In the genomic region with DNA sequence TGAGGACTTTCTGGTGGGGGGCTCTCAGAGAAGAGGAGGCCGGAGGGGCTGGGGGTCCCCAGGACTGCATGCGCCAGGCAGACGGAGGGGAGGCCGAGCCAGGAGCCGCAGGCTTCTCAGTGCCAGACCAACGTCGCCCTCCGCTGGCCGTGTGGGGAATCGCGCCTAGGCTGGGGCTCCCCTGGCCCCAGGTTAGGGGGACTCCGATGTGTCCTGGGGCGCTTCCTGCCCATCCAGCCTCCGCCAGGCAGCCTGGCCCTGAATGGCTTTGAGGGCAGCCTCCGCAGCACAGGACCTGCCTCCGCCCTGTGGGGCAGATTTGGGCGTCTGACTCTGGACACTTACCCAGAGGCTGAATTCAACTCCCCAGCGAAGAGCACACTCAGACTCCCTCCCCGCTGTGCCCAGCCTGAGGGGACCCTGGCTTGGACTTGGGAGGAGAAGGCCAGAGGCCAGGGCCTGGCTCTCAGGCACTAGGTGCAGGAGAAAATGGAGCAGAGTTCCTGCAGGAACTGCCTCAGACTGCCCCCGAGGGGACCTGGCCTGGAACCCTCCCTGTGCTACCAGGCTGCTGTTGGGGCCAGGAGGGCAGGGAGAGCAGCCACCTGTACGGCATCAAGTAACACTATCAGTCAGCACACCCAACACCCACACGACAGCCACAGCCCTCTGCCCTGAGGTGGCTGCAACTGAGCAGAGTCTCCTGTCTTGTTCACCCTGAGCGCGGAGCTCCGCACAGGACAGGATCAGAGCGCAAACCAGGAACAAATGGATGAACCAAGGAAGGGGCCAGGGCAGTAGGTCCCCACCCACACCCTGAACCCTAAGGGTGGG, we compare ENCODE assay signal across 10 cellular contexts. TPM values are rescaled to one million over a fixed set of nuclear protein-coding genes. Genes with fewer than 3 reads are reported as not detected.
DNase-seq lines count a peak whose midpoint lies in the region; ATAC-seq and TF ChIP-seq lines count a peak whose summit lies in the region.
"Had no signal": no experiment of that assay in that cellular context is flagged by ENCODE, and none has a peak within 500 bp of the region (broad histone marks: within the 10 kb centered on the region; RNA-seq: fewer than 3 reads in every experiment).

No MANE protein-coding gene starts in this region.

- H3K27me3 Mint-ChIP-seq in activated T-cell treated with anti-CD3 and anti-CD28 coated beads, Interleukin-2, amount 50 U/mL, for 24 hours: peaks cover 32% of the 10 kb centered on the region

- peak in 5 of 11 experiments; percentile 26 to 38 (median 31) for TF ChIP-seq CTCF in spleen (IDR thresholded peaks at IDR 0.05 in 8 of 11, conservative IDR thresholded peaks at IDR 0.05 in 3 of 11)

- DNase-seq in activated T-cell treated with anti-CD3 and anti-CD28 coated beads, Interleukin-2, amount 50 U/mL, for 24 hours: peak; percentile 37
- DNase-seq in activated T-cell treated with anti-CD3 and anti-CD28 coated beads, Interleukin-2, amount 50 U/mL, for 1 hour: no peak
- DNase-seq in NAMALWA (ENCODE audit: low spot score) (peak; percentile 44), dermis blood vessel endothelial cell (peak; percentile 36), spleen (peak; percentile 61), caudate nucleus (lab: John Stamatoyannopoulos, UW) (no peak)

- H3K36me3 ChIP-seq in spleen: no peaks in the 10 kb centered on the region

- H3K9me3 Mint-ChIP-seq in activated T-cell treated with anti-CD3 and anti-CD28 coated beads, Interleukin-2, amount 50 U/mL, for 24 hours: no peaks in the 10 kb centered on the region

- no peaks in the 10 kb centered on the region for H3K36me3 Mint-ChIP-seq in activated T-cell treated with anti-CD3 and anti-CD28 coated beads, Interleukin-2, amount 50 U/mL, for 24 hours (ENCODE audit: low read depth)

- ATAC-seq in GM18858 (IDR thresholded peaks at IDR 0.05; ENCODE audit: unreplicated experiment) (no peak), GM21717 (IDR thresholded peaks at IDR 0.05; ENCODE audit: unreplicated experiment) (no peak)

- H3K27ac Mint-ChIP-seq in activated T-cell treated with anti-CD3 and anti-CD28 coated beads, Interleukin-2, amount 50 U/mL, for 24 hours: no peak overlapping the region

- no peak overlapping the region for H3K4me3 Mint-ChIP-seq in activated T-cell treated with anti-CD3 and anti-CD28 coated beads, Interleukin-2, amount 50 U/mL, for 24 hours

- no peak for TF ChIP-seq POLR2A in spleen (IDR thresholded peaks at IDR 0.05)

- no peaks in the 10 kb centered on the region for H3K9me3 ChIP-seq in spleen

- peaks cover 0 to 72% (median 21%) of the 10 kb centered on the region in 7 donors for H3K27me3 ChIP-seq in spleen (replicated peaks in 1 of 7)

- H3K4me1 Mint-ChIP-seq in activated T-cell treated with anti-CD3 and anti-CD28 coated beads, Interleukin-2, amount 50 U/mL, for 24 hours (ENCODE audit: low read depth): no peaks in the 10 kb centered on the region

- H3K4me1 ChIP-seq in spleen: peaks cover 0 to 6% (median 0%) of the 10 kb centered on the region in 6 donors

- H3K27ac ChIP-seq in spleen: no peak overlapping the region
- no peak overlapping the region for H3K27ac ChIP-seq in caudate nucleus (ENCODE audit: low read depth, low read length)

- WGBS in spleen, 5 donors: 30 to 41% (median 37%) methylated on average over 18 to 26 of the region's 26 CpGs

- intact Hi-C loops in spleen (cut with DNase I; ENCODE audit: low total_unique reads): no loop called here

- no peak overlapping the region for H3K4me3 ChIP-seq in spleen

RNA-seq across cellular contexts. Expression of a gene that starts 0.6 kb away (rescaled TPM):
- total RNA-seq in dermis blood vessel endothelial cell (not detected in 2 replicates), spleen (not detected)
- polyA plus RNA-seq in spleen: not detected
- total RNA-seq: HT1080, liver had no signal
- polyA plus RNA-seq: liver had no signal

Comparison
In these comparisons a context has a peak if more than half of its experiments do, and no peak if none do; other contexts are left out.
1. DNase-seq: peak in activated T-cell treated with anti-CD3 and anti-CD28 coated beads, Interleukin-2, amount 50 U/mL, for 24 hours (single experiment), NAMALWA (single experiment), dermis blood vessel endothelial cell (single experiment) and spleen (single experiment); none in activated T-cell treated with anti-CD3 and anti-CD28 coated beads, Interleukin-2, amount 50 U/mL, for 1 hour (single experiment) and caudate nucleus (0 of 61).